In the genomic region with DNA sequence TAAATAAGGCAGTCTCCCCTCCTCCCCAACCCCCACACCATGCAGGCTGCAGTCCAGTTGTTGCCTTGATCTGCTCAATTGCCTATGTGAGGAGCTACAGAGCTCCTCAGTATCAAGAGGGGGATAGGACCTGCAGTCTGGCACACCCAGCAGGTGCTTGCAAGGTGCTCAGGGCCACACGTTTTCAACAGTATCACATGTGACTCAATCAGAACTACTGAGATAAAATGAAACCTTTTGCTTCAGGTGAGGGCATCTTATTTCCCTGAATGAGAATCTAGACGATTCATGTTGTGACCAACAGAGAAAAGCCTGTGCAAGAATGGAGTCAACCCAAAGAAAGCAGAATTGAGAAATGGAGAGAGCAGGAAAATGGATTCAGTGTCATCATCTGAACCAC, we compare ENCODE assay signal across 15 cellular contexts. TPM values are rescaled to one million over a fixed set of nuclear protein-coding genes. Genes with fewer than 3 reads are reported as not detected.
A peak's percentile ranks its signal among the peaks of the same experiment; 100 is the strongest.
DNase-seq lines count a peak whose midpoint lies in the region; ATAC-seq and TF ChIP-seq lines count a peak whose summit lies in the region.
"Had no signal": no experiment of that assay in that cellular context is flagged by ENCODE, and none has a peak within 500 bp of the region (broad histone marks: within the 10 kb centered on the region; RNA-seq: fewer than 3 reads in every experiment).

No MANE protein-coding gene starts in this region.

- H3K9me3 Mint-ChIP-seq in activated naive CD8-positive, alpha-beta T cell treated with anti-CD3 and anti-CD28 coated beads, Interleukin-2, amount 50 U/mL, for 24 hours, result no peaks in the 10 kb centered on the region

- H3K4me3 ChIP-seq in GM06990 (replicated peaks; ENCODE audit: low read depth, low read length), result no peak overlapping the region
- H3K4me3 ChIP-seq: tibial artery had no signal

- peak; percentile 57 for ATAC-seq in HG02885 (IDR thresholded peaks at IDR 0.05; ENCODE audit: poor library complexity, unreplicated experiment)
- peak; percentile 35 for ATAC-seq in activated naive CD8-positive, alpha-beta T cell treated with anti-CD3 and anti-CD28 coated beads, Interleukin-2, amount 50 U/mL, for 24 hours

- H3K27me3 ChIP-seq in GM06990 (replicated peaks; ENCODE audit: control insufficient read depth, insufficient read depth, low read length), result no peaks in the 10 kb centered on the region
- H3K27me3 ChIP-seq: tibial artery had no signal

- H3K27me3 Mint-ChIP-seq in activated naive CD8-positive, alpha-beta T cell treated with anti-CD3 and anti-CD28 coated beads, Interleukin-2, amount 50 U/mL, for 24 hours, result peaks cover 4% of the 10 kb centered on the region

- peak overlapping the region; percentile 81 for H3K27ac Mint-ChIP-seq in activated naive CD8-positive, alpha-beta T cell treated with anti-CD3 and anti-CD28 coated beads, Interleukin-2, amount 50 U/mL, for 24 hours

- TF ChIP-seq CTCF in GM06990 (IDR thresholded peaks at IDR 0.05; ENCODE audit: insufficient read depth, low read length, poor library complexity, severe bottlenecking), result no peak

- peaks cover 35% of the 10 kb centered on the region for H3K4me1 Mint-ChIP-seq in activated naive CD8-positive, alpha-beta T cell treated with anti-CD3 and anti-CD28 coated beads, Interleukin-2, amount 50 U/mL, for 24 hours

- H3K36me3 ChIP-seq in GM06990 (ENCODE audit: control insufficient read depth, insufficient read depth, low read length), result no peaks in the 10 kb centered on the region
- H3K36me3 ChIP-seq: tibial artery had no signal

- no peaks in the 10 kb centered on the region for H3K36me3 Mint-ChIP-seq in activated naive CD8-positive, alpha-beta T cell treated with anti-CD3 and anti-CD28 coated beads, Interleukin-2, amount 50 U/mL, for 24 hours (ENCODE audit: low read depth)

- DNase-seq in NCI-H2107 treated with DMSO at 0.1 percent for 48 hours (lab: John Stamatoyannopoulos, UW; ENCODE audit: unreplicated experiment) (peak; percentile 47), NCI-H2107 (lab: John Stamatoyannopoulos, UW) (no peak), GM06990 (ENCODE audit: extremely low read depth, insufficient read length) (peak; percentile 9), NCI-H1417 treated with DMSO at 0.1 percent for 48 hours (lab: John Stamatoyannopoulos, UW) (no peak), mesenteric fat pad (ENCODE audit: low spot score) (no peak), NCI-H1436 (lab: John Stamatoyannopoulos, UW) (no peak)
- no peak for DNase-seq in activated naive CD8-positive, alpha-beta T cell treated with anti-CD3 and anti-CD28 coated beads, Interleukin-2, amount 50 U/mL, for 24 hours
- DNase-seq: activated CD4-positive, alpha-beta T cell treated with anti-CD3 and anti-CD28 coated beads for 4 hours; DND-41; MM.1S; NCI-H1930; NCI-H524; T-helper 9 cell; tibial artery had no signal

- no peak overlapping the region for H3K4me3 Mint-ChIP-seq in activated naive CD8-positive, alpha-beta T cell treated with anti-CD3 and anti-CD28 coated beads, Interleukin-2, amount 50 U/mL, for 24 hours

RNA-seq across cellular contexts. Expression of a gene that starts 23.5 kb away (rescaled TPM):
- total RNA-seq in mesenteric fat pad, result 21.0 TPM

Comparison
In these comparisons a context has a peak if more than half of its experiments do, and no peak if none do; other contexts are left out.
1. DNase-seq: peak in NCI-H2107 treated with DMSO at 0.1 percent for 48 hours (single experiment) and GM06990 (single experiment); none in NCI-H2107 (single experiment), activated naive CD8-positive, alpha-beta T cell treated with anti-CD3 and anti-CD28 coated beads, Interleukin-2, amount 50 U/mL, for 24 hours (single experiment), NCI-H1417 treated with DMSO at 0.1 percent for 48 hours (single experiment), mesenteric fat pad (single experiment) and NCI-H1436 (single experiment).